In genomic region chr6:33192671-33193602, GRCh38 we compare ENCODE assay signal across 9 cellular contexts. TPM values are rescaled to one million over a fixed set of nuclear protein-coding genes. Genes with fewer than 3 reads are reported as not detected.
DNase-seq lines count a peak whose midpoint lies in the region; ATAC-seq, FAIRE-seq and TF ChIP-seq lines count a peak whose summit lies in the region.
"Had no signal": no experiment of that assay in that cellular context is flagged by ENCODE, and none has a peak within 500 bp of the region (broad histone marks: within the 10 kb centered on the region; RNA-seq: fewer than 3 reads in every experiment).

No MANE protein-coding gene starts in this region.

- BruUV-seq in endothelial cell of umbilical vein (replicated peaks; lab: Mats Ljungman, UMichigan), result no TSS peak

- ATAC-seq in HG02938 (IDR thresholded peaks at IDR 0.05; ENCODE audit: unreplicated experiment) (no peak), HG03175 (IDR thresholded peaks at IDR 0.05; ENCODE audit: unreplicated experiment) (no peak), GM18873 (IDR thresholded peaks at IDR 0.05; ENCODE audit: low FRiP score, unreplicated experiment) (no peak)
- ATAC-seq: HCT116 had no signal

- no peaks in the 10 kb centered on the region for H3F3A ChIP-seq in OCI-LY1 (ENCODE audit: insufficient read depth, low read length)

- no peak for FAIRE-seq in endothelial cell of umbilical vein (lab: Jason Lieb, UNC)

- no peak for TF ChIP-seq POLR2A in endothelial cell of umbilical vein (IDR thresholded peaks at IDR 0.05; ENCODE audit: low read depth, low read length)

- peak overlapping the region; percentile 85 for H3K4me2 ChIP-seq in BLaER1
- H3K4me2 ChIP-seq in OCI-LY1 (ENCODE audit: low read length), result peak overlapping the region; percentile 47; the same call in 1 of the 2 replicates
- H3K4me2 ChIP-seq in endothelial cell of umbilical vein (ENCODE audit: insufficient read depth, low read length), result peak overlapping the region; percentile 51

- H3K79me2 ChIP-seq in OCI-LY1 (ENCODE audit: insufficient read depth, low read length) (no peaks in the 10 kb centered on the region), endothelial cell of umbilical vein (ENCODE audit: control insufficient read depth, insufficient read depth, low read length) (no peaks in the 10 kb centered on the region)

- H3K4me3 ChIP-seq in BLaER1, result peak overlapping the region; percentile 59
- H3K4me3 ChIP-seq in OCI-LY1 (ENCODE audit: low read depth, low read length, poor library complexity, severe bottlenecking), result peak overlapping the region; percentile 36
- H3K4me3 ChIP-seq in endothelial cell of umbilical vein (replicated peaks in 1 of 3; ENCODE audit: insufficient read depth in 1 of 3, low read depth in 1 of 3, low read length in 3 of 3), result peak overlapping the region in 2 of 3 experiments; percentile 16 to 19
- H3K4me3 ChIP-seq in mucosa of stomach (ENCODE audit: low read length), result peak overlapping the region; percentile 29
- H3K4me3 ChIP-seq in urinary bladder (ENCODE audit: low read depth, low read length), result peak overlapping the region; percentile 21

- no peaks in the 10 kb centered on the region for H3K9me1 ChIP-seq in endothelial cell of umbilical vein (replicated peaks; ENCODE audit: control insufficient read depth, extremely low read depth, insufficient read depth, low read length)

- peaks cover 51% of the 10 kb centered on the region for H4K20me1 ChIP-seq in BLaER1
- H4K20me1 ChIP-seq in OCI-LY1 (ENCODE audit: insufficient read depth, low read length), result no peaks in the 10 kb centered on the region
- no peaks in the 10 kb centered on the region for H4K20me1 ChIP-seq in endothelial cell of umbilical vein (replicated peaks; ENCODE audit: control insufficient read depth, extremely low read depth, insufficient read depth, low read length)

- peak overlapping the region; percentile 53; the same call in 1 of the 2 replicates for H3K9ac ChIP-seq in BLaER1
- H3K9ac ChIP-seq in OCI-LY1 (ENCODE audit: low read length), result no peak overlapping the region
- H3K9ac ChIP-seq in endothelial cell of umbilical vein (replicated peaks; ENCODE audit: extremely low read depth, insufficient read depth, low read length), result no peak overlapping the region
- H3K9ac ChIP-seq in mucosa of stomach (ENCODE audit: low read length), result peak overlapping the region; percentile 47

- H3K27ac ChIP-seq in BLaER1 (no peak overlapping the region), OCI-LY1 (ENCODE audit: low read depth, low read length, poor library complexity, severe bottlenecking) (no peak overlapping the region), endothelial cell of umbilical vein (ENCODE audit: insufficient read depth, low read depth, low read length) (no peak overlapping the region), urinary bladder (ENCODE audit: low read depth) (no peak overlapping the region)

- CTCF ChIA-PET in endothelial cell of umbilical vein (lab: Charles Lee), result interaction anchor here (1.2 kb wide), 1 partner anchor 55 kb away, joined by 4 read pairs; no protein-coding TSS in a partner anchor

- H3K9me3 ChIP-seq in BLaER1, result no peaks in the 10 kb centered on the region
- H3K9me3 ChIP-seq in OCI-LY1 (ENCODE audit: low read length), result no peaks in the 10 kb centered on the region
- H3K9me3 ChIP-seq in endothelial cell of umbilical vein (replicated peaks; ENCODE audit: control insufficient read depth, insufficient read depth, low read length), result no peaks in the 10 kb centered on the region
- H3K9me3 ChIP-seq in mucosa of stomach (ENCODE audit: control insufficient read depth, low read length), result no peaks in the 10 kb centered on the region

- peaks cover 43% of the 10 kb centered on the region for H3K36me3 ChIP-seq in BLaER1
- peaks cover 35% of the 10 kb centered on the region for H3K36me3 ChIP-seq in OCI-LY1 (ENCODE audit: insufficient read depth, low read length)
- H3K36me3 ChIP-seq in endothelial cell of umbilical vein (ENCODE audit: control insufficient read depth in 2 of 2, extremely low read depth in 1 of 2, insufficient read depth in 2 of 2, low read length in 2 of 2), result peaks cover 0 to 29% of the 10 kb centered on the region in 2 experiments
- peaks cover 17% of the 10 kb centered on the region for H3K36me3 ChIP-seq in mucosa of stomach (ENCODE audit: control insufficient read depth, insufficient read depth, low read length)
- no peaks in the 10 kb centered on the region for H3K36me3 ChIP-seq in urinary bladder (ENCODE audit: insufficient read depth)

- DNase-seq in endothelial cell of umbilical vein (ENCODE audit: low read depth, low spot score), result no peak

- dilution Hi-C loops in endothelial cell of umbilical vein (cut with MboI; ENCODE audit: extremely low pct_ligation_motif_present, low sequenced_read_pairs), result no loop called here

- TF ChIP-seq CTCF in OCI-LY1 (IDR thresholded peaks at IDR 0.05; ENCODE audit: low read length) (no peak), endothelial cell of umbilical vein (IDR thresholded peaks at IDR 0.05; ENCODE audit: extremely low read depth in 1 of 2, insufficient read depth in 1 of 2, low read depth in 1 of 2, low read length in 2 of 2) (no peak)

- H3K4me1 ChIP-seq in BLaER1 (peaks cover 16% of the 10 kb centered on the region), OCI-LY1 (ENCODE audit: insufficient read depth, low read length, severe bottlenecking) (peaks cover 14% of the 10 kb centered on the region), endothelial cell of umbilical vein (ENCODE audit: control insufficient read depth, extremely low read depth, insufficient read depth, low read length) (peaks cover 6% of the 10 kb centered on the region), mucosa of stomach (ENCODE audit: control insufficient read depth, insufficient read depth, low read length) (peaks cover 28% of the 10 kb centered on the region), urinary bladder (ENCODE audit: insufficient read depth) (no peaks in the 10 kb centered on the region)

- H2AFZ ChIP-seq in OCI-LY1 (ENCODE audit: low read length) (no peak overlapping the region), endothelial cell of umbilical vein (ENCODE audit: low read depth, low read length) (no peak overlapping the region)

- WGBS in urinary bladder, result 3% methylated on average over 72 of the region's 72 CpGs

- intact Hi-C loops in endothelial cell of umbilical vein (cut with micrococcal nuclease), result no loop called here

- H3K27me3 ChIP-seq in BLaER1 (peaks cover 37% of the 10 kb centered on the region), OCI-LY1 (ENCODE audit: insufficient read depth, low read length) (peaks cover 13% of the 10 kb centered on the region; the same call in 1 of the 2 replicates), endothelial cell of umbilical vein (ENCODE audit: control insufficient read depth in 2 of 2, insufficient read depth in 2 of 2, low read length in 2 of 2) (peaks cover 21% of the 10 kb centered on the region in 2 experiments), mucosa of stomach (ENCODE audit: control insufficient read depth, insufficient read depth, low read length) (peaks cover 45% of the 10 kb centered on the region)

- POLR2A ChIA-PET in endothelial cell of umbilical vein (lab: Charles Lee), result no interaction called here

- H3K9me2 ChIP-seq in OCI-LY1 (ENCODE audit: low read depth, low read length), result no peaks in the 10 kb centered on the region

RNA-seq across cellular contexts. Expression of gene COL11A2, which starts 0.7 kb away (rescaled TPM):
- total RNA-seq in endothelial cell of umbilical vein, result 1.3 and 1.7 TPM in 2 replicates
- polyA plus RNA-seq in endothelial cell of umbilical vein, result 0.49 and 0.65 TPM in 2 replicates
- 0.13 and 0.24 TPM in 2 replicates for polyA plus RNA-seq in endothelial cell of umbilical vein (2011; cell fraction: cytosol; rRNA removed)
- polyA plus RNA-seq in endothelial cell of umbilical vein (2011; cell fraction: nucleus; rRNA removed), result 6.2 and 7.2 TPM in 2 replicates
- polyA plus RNA-seq in endothelial cell of umbilical vein (2012), result 0.71 and 0.84 TPM in 2 replicates
- 0.29 and 0.36 TPM in 2 replicates for polyA minus RNA-seq in endothelial cell of umbilical vein
- not detected for polyA minus RNA-seq in endothelial cell of umbilical vein (2011; cell fraction: cytosol; rRNA and poly(A)+ RNA removed)
- polyA minus RNA-seq in endothelial cell of umbilical vein (2011; cell fraction: nucleus; rRNA and poly(A)+ RNA removed), result 0.43 and 1.3 TPM in 2 replicates
- total RNA-seq in urinary bladder, result 1.3 TPM
- 0.30 TPM for polyA plus RNA-seq in urinary bladder

RNA-seq across cellular contexts. Expression of gene RXRB, which starts 7.5 kb away (rescaled TPM):
- total RNA-seq in endothelial cell of umbilical vein, result 43.4 and 45.6 TPM in 2 replicates
- 44.4 and 48.1 TPM in 2 replicates for polyA plus RNA-seq in endothelial cell of umbilical vein
- 27.0 and 31.7 TPM in 2 replicates for polyA plus RNA-seq in endothelial cell of umbilical vein (2011; cell fraction: cytosol; rRNA removed)
- 238 and 256 TPM in 2 replicates for polyA plus RNA-seq in endothelial cell of umbilical vein (2011; cell fraction: nucleus; rRNA removed)
- polyA plus RNA-seq in endothelial cell of umbilical vein (2012), result 30.0 and 36.3 TPM in 2 replicates
- polyA minus RNA-seq in endothelial cell of umbilical vein, result 53.0 and 73.6 TPM in 2 replicates
- 27.7 TPM for polyA minus RNA-seq in endothelial cell of umbilical vein (2011; cell fraction: cytosol; rRNA and poly(A)+ RNA removed)
- polyA minus RNA-seq in endothelial cell of umbilical vein (2011; cell fraction: nucleus; rRNA and poly(A)+ RNA removed), result 40.0 and 57.2 TPM in 2 replicates
- 21.4 TPM for total RNA-seq in urinary bladder
- polyA plus RNA-seq in urinary bladder, result 41.6 TPM

RNA-seq across cellular contexts. Expression of gene SLC39A7, which starts 7.7 kb away (rescaled TPM):
- total RNA-seq in endothelial cell of umbilical vein (129 and 138 TPM in 2 replicates), urinary bladder (60.0 TPM)
- polyA plus RNA-seq in endothelial cell of umbilical vein (92.2 and 99.8 TPM in 2 replicates), urinary bladder (77.1 TPM)
- 120 and 121 TPM in 2 replicates for polyA plus RNA-seq in endothelial cell of umbilical vein (2011; cell fraction: cytosol; rRNA removed)
- 97.1 and 112 TPM in 2 replicates for polyA plus RNA-seq in endothelial cell of umbilical vein (2011; cell fraction: nucleus; rRNA removed)
- polyA plus RNA-seq in endothelial cell of umbilical vein (2012), result 127 and 132 TPM in 2 replicates
- polyA minus RNA-seq in endothelial cell of umbilical vein, result 116 and 119 TPM in 2 replicates
- polyA minus RNA-seq in endothelial cell of umbilical vein (2011; cell fraction: cytosol; rRNA and poly(A)+ RNA removed), result 34.0 TPM
- polyA minus RNA-seq in endothelial cell of umbilical vein (2011; cell fraction: nucleus; rRNA and poly(A)+ RNA removed), result 29.3 and 30.3 TPM in 2 replicates

RNA-seq across cellular contexts. Expression of gene HSD17B8, which starts 11.5 kb away (rescaled TPM):
- total RNA-seq in endothelial cell of umbilical vein (4.0 and 4.3 TPM in 2 replicates), urinary bladder (7.6 TPM)
- polyA plus RNA-seq in endothelial cell of umbilical vein (8.2 and 8.4 TPM in 2 replicates), urinary bladder (17.3 TPM)
- polyA plus RNA-seq in endothelial cell of umbilical vein (2011; cell fraction: cytosol; rRNA removed), result 6.5 and 7.3 TPM in 2 replicates
- 8.3 and 10.3 TPM in 2 replicates for polyA plus RNA-seq in endothelial cell of umbilical vein (2011; cell fraction: nucleus; rRNA removed)
- polyA plus RNA-seq in endothelial cell of umbilical vein (2012), result 2.0 and 3.5 TPM in 2 replicates
- polyA minus RNA-seq in endothelial cell of umbilical vein, result 0.74 and 4.0 TPM in 2 replicates
- polyA minus RNA-seq in endothelial cell of umbilical vein (2011; cell fraction: cytosol; rRNA and poly(A)+ RNA removed), result 12.5 TPM
- 1.4 and 3.1 TPM in 2 replicates for polyA minus RNA-seq in endothelial cell of umbilical vein (2011; cell fraction: nucleus; rRNA and poly(A)+ RNA removed)

RNA-seq across cellular contexts. Expression of gene RING1, which starts 15.4 kb away (rescaled TPM):
- total RNA-seq in endothelial cell of umbilical vein (26.8 and 28.0 TPM in 2 replicates), urinary bladder (19.1 TPM)
- polyA plus RNA-seq in endothelial cell of umbilical vein (27.9 and 32.9 TPM in 2 replicates), urinary bladder (48.3 TPM)
- 27.8 and 31.3 TPM in 2 replicates for polyA plus RNA-seq in endothelial cell of umbilical vein (2011; cell fraction: cytosol; rRNA removed)
- 48.7 and 54.9 TPM in 2 replicates for polyA plus RNA-seq in endothelial cell of umbilical vein (2011; cell fraction: nucleus; rRNA removed)
- polyA plus RNA-seq in endothelial cell of umbilical vein (2012), result 23.5 and 31.1 TPM in 2 replicates
- polyA minus RNA-seq in endothelial cell of umbilical vein, result 15.9 and 21.8 TPM in 2 replicates
- 18.4 TPM for polyA minus RNA-seq in endothelial cell of umbilical vein (2011; cell fraction: cytosol; rRNA and poly(A)+ RNA removed)
- polyA minus RNA-seq in endothelial cell of umbilical vein (2011; cell fraction: nucleus; rRNA and poly(A)+ RNA removed), result 6.5 and 8.2 TPM in 2 replicates

Comparison
In these comparisons a context has a peak if more than half of its experiments do, and no peak if none do; other contexts are left out.
1. H3K9ac ChIP-seq: peak in BLaER1 (single experiment) and mucosa of stomach (single experiment); none in OCI-LY1 (single experiment) and endothelial cell of umbilical vein (single experiment).
2. Peak in every context shown above with its lines, with median percentiles within 50 percentile points of each other: H3K4me2 ChIP-seq and H3K4me3 ChIP-seq.